In the genomic region with DNA sequence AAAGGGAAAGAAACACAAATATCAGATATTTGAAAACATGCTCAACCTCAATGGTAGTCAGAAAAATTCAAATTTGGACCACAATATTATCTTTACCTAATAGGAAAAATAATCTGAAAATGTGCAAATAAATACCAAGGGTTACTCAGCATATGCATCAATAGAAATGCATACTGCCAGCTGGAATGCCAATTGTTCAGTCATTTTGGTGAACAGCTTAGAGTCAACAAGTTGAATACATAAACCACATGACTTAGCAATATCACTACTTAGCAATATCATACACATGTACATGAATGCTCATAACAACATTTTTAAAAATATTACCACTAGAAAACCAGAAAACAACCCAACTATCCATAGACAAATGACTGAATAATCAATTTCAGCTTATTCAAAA, we compare ENCODE assay signal across 26 cellular contexts.
"Had no signal": no experiment of that assay in that cellular context is flagged by ENCODE, and none has a peak within 500 bp of the region (broad histone marks: within the 10 kb centered on the region; RNA-seq: fewer than 3 reads in every experiment).

No MANE protein-coding gene starts in this region.

- H3K4me3 Mint-ChIP-seq: activated naive CD8-positive, alpha-beta T cell; activated T-cell treated with anti-CD3 and anti-CD28 coated beads, Interleukin-2, amount 50 U/mL, for 24 hours; activated T-helper 17 cell treated with anti-CD3 and anti-CD28 coated beads, Interleukin-2, amount 50 U/mL, for 72 hours; nephron; stimulated activated naive CD8-positive, alpha-beta T cell treated with anti-CD3 and anti-CD28 coated beads, Interleukin-15, Interleukin-2, amounts not matched to agents 100 ng/mL and 50 ng/mL, for 24 hours; T-cell had no signal

- H3K36me3 ChIP-seq: neutrophil, ovary, prostate gland, thyroid gland, upper lobe of right lung, WERI-Rb-1 had no signal

- H3K27me3 Mint-ChIP-seq: activated naive CD8-positive, alpha-beta T cell; activated T-cell treated with anti-CD3 and anti-CD28 coated beads, Interleukin-2, amount 50 U/mL, for 24 hours; stimulated activated naive CD8-positive, alpha-beta T cell treated with anti-CD3 and anti-CD28 coated beads, Interleukin-15, Interleukin-2, amounts not matched to agents 100 ng/mL and 50 ng/mL, for 24 hours; T-cell had no signal

- H3K36me3 Mint-ChIP-seq: activated naive CD8-positive, alpha-beta T cell; T-cell had no signal

- H3K4me3 ChIP-seq: dorsolateral prefrontal cortex, ovary, prostate gland, thyroid gland, upper lobe of right lung had no signal

- H3K9me3 ChIP-seq: neutrophil, ovary, prostate gland, thyroid gland, upper lobe of right lung had no signal

- H3K27ac ChIP-seq: foreskin keratinocyte, neutrophil, ovary, prostate gland, thyroid gland, upper lobe of right lung, WERI-Rb-1 had no signal

- H3K4me1 Mint-ChIP-seq: nephron had no signal

- H3K9me3 Mint-ChIP-seq: activated T-cell treated with anti-CD3 and anti-CD28 coated beads, Interleukin-2, amount 50 U/mL, for 24 hours; T-cell had no signal

- H3K27me3 ChIP-seq: dorsolateral prefrontal cortex, foreskin keratinocyte, neutrophil, ovary, thyroid gland, upper lobe of right lung had no signal

- H3K4me1 ChIP-seq: prostate gland, thyroid gland, upper lobe of right lung had no signal

- H3K27ac Mint-ChIP-seq: activated naive CD8-positive, alpha-beta T cell; activated T-cell treated with anti-CD3 and anti-CD28 coated beads, Interleukin-2, amount 50 U/mL, for 24 hours; activated T-helper 17 cell treated with anti-CD3 and anti-CD28 coated beads, Interleukin-2, amount 50 U/mL, for 72 hours; nephron; stimulated activated naive CD8-positive, alpha-beta T cell treated with anti-CD3 and anti-CD28 coated beads, Interleukin-15, Interleukin-2, amounts not matched to agents 100 ng/mL and 50 ng/mL, for 24 hours; T-cell had no signal

- ATAC-seq: activated T-helper 17 cell treated with anti-CD3 and anti-CD28 coated beads, Interleukin-2, amount 50 U/mL, for 72 hours; foreskin keratinocyte; left cardiac atrium; T-cell; upper lobe of right lung had no signal

- DNase-seq: activated CD4-positive, alpha-beta T cell treated with anti-CD3 and anti-CD28 coated beads for 1 hour; activated CD8-positive, alpha-beta memory T cell treated with anti-CD3 and anti-CD28 coated beads for 24 hours; activated CD8-positive, alpha-beta memory T cell treated with anti-CD3 and anti-CD28 coated beads, Interleukin-2, amount 50 U/mL, for 4 hours; activated naive CD4-positive, alpha-beta T cell; activated T-cell treated with anti-CD3 and anti-CD28 coated beads, Interleukin-2, amount 50 U/mL, for 24 hours; caudate nucleus; dorsolateral prefrontal cortex; foreskin keratinocyte; hypothalamus; islet precursor cell; left cardiac atrium; mesenchymal stem cell; ovary; stimulated activated CD4-positive, alpha-beta T cell treated with anti-CD3 and anti-CD28 coated beads, Interleukin-12 subunit alpha, Interleukin-12 subunit beta, amount 100 ng/mL, for 4 hours; stimulated activated CD4-positive, alpha-beta T cell treated with anti-CD3 and anti-CD28 coated beads, Interleukin-4, amount 100 ng/mL, for 4 hours; substantia nigra; T-cell; thyroid gland; upper lobe of right lung; WERI-Rb-1 had no signal
